ENCODE assay signal across 13 cellular contexts in genomic region chr13:29503041-29503837, GRCh38.
A peak's percentile ranks its signal among the peaks of the same experiment; 100 is the strongest.
DNase-seq lines count a peak whose midpoint lies in the region; ATAC-seq and TF ChIP-seq lines count a peak whose summit lies in the region.
"Had no signal": no experiment of that assay in that cellular context is flagged by ENCODE, and none has a peak within 500 bp of the region (broad histone marks: within the 10 kb centered on the region; RNA-seq: fewer than 3 reads in every experiment).

No MANE protein-coding gene starts in this region.

- no peaks in the 10 kb centered on the region for H3K9me3 Mint-ChIP-seq in activated T-cell treated with anti-CD3 and anti-CD28 coated beads, Interleukin-2, amount 50 U/mL, for 24 hours

- no peaks in the 10 kb centered on the region for H3F3A ChIP-seq in smooth muscle cell (ENCODE audit: low read depth)

- H4K20me1 ChIP-seq in smooth muscle cell (ENCODE audit: low read depth) = peaks cover under 1% of the 10 kb centered on the region

- no peak overlapping the region for H3K4me3 Mint-ChIP-seq in activated T-cell treated with anti-CD3 and anti-CD28 coated beads, Interleukin-2, amount 50 U/mL, for 24 hours

- peak overlapping the region; percentile 72 for H3K4me2 ChIP-seq in smooth muscle cell

- no peak overlapping the region for H3K9ac ChIP-seq in smooth muscle cell (ENCODE audit: low read depth)

- H2AFZ ChIP-seq in smooth muscle cell (ENCODE audit: low read depth) = no peak overlapping the region

- H3K4me3 ChIP-seq in brain microvascular endothelial cell (ENCODE audit: low read depth, low read length) = peak overlapping the region; percentile 22
- H3K4me3 ChIP-seq in iPS-18c (ENCODE audit: insufficient read depth, low read depth, low read length) = peak overlapping the region; percentile 32
- H3K4me3 ChIP-seq in smooth muscle cell = peak overlapping the region; percentile 25
- H3K4me3 ChIP-seq: ascending aorta had no signal

- ATAC-seq in HG02885 (IDR thresholded peaks at IDR 0.05; ENCODE audit: poor library complexity, unreplicated experiment) (no peak), GM19328 (IDR thresholded peaks at IDR 0.05; ENCODE audit: unreplicated experiment) (no peak)

- H3K79me2 ChIP-seq in smooth muscle cell (ENCODE audit: low read depth) = no peaks in the 10 kb centered on the region

- H3K27me3 ChIP-seq in brain microvascular endothelial cell (replicated peaks) (no peaks in the 10 kb centered on the region), smooth muscle cell (ENCODE audit: low read depth) (no peaks in the 10 kb centered on the region)
- H3K27me3 ChIP-seq: ascending aorta had no signal

- H3K27me3 Mint-ChIP-seq in activated T-cell treated with anti-CD3 and anti-CD28 coated beads, Interleukin-2, amount 50 U/mL, for 24 hours = peaks cover 35% of the 10 kb centered on the region

- DNase-seq in activated T-cell treated with anti-CD3 and anti-CD28 coated beads, Interleukin-2, amount 50 U/mL, for 24 hours = no peak
- DNase-seq in activated T-cell treated with anti-CD3 and anti-CD28 coated beads for 4 hours = no peak
- no peak for DNase-seq in brain microvascular endothelial cell
- DNase-seq in smooth muscle cell (lab: John Stamatoyannopoulos, UW; ENCODE audit: unreplicated experiment) = peak; percentile 4
- no peak for DNase-seq in COLO668 (lab: John Stamatoyannopoulos, UW; ENCODE audit: unreplicated experiment)
- DNase-seq: midbrain; NCI-H1048; small intestine; stimulated activated CD8-positive, alpha-beta memory T cell treated with anti-CD3 and anti-CD28 coated beads, Interleukin-4, amount 100 ng/mL, for 48 hours had no signal

- peaks cover 7% of the 10 kb centered on the region for H3K36me3 Mint-ChIP-seq in activated T-cell treated with anti-CD3 and anti-CD28 coated beads, Interleukin-2, amount 50 U/mL, for 24 hours (ENCODE audit: low read depth)

- in situ Hi-C loops in brain microvascular endothelial cell (cut with HindIII; ENCODE audit: low pct_ligation_motif_present, low sequenced_read_pairs) = no loop called here

- H3K4me1 ChIP-seq in smooth muscle cell (ENCODE audit: low read depth) = no peaks in the 10 kb centered on the region

- H3K27ac Mint-ChIP-seq in activated T-cell treated with anti-CD3 and anti-CD28 coated beads, Interleukin-2, amount 50 U/mL, for 24 hours = peak overlapping the region; percentile 22

- peaks cover 2% of the 10 kb centered on the region for H3K4me1 Mint-ChIP-seq in activated T-cell treated with anti-CD3 and anti-CD28 coated beads, Interleukin-2, amount 50 U/mL, for 24 hours (ENCODE audit: low read depth)

- H3K36me3 ChIP-seq in brain microvascular endothelial cell (replicated peaks) (no peaks in the 10 kb centered on the region), smooth muscle cell (ENCODE audit: low read depth) (no peaks in the 10 kb centered on the region)

- no peaks in the 10 kb centered on the region for H3K9me3 ChIP-seq in iPS-18c (ENCODE audit: control insufficient read depth, insufficient read depth, low read length)
- no peaks in the 10 kb centered on the region for H3K9me3 ChIP-seq in smooth muscle cell (replicated peaks; ENCODE audit: low read depth)
- H3K9me3 ChIP-seq: ascending aorta had no signal

- H3K27ac ChIP-seq in brain microvascular endothelial cell (no peak overlapping the region), smooth muscle cell (ENCODE audit: low read depth) (no peak overlapping the region)
- H3K27ac ChIP-seq: ascending aorta had no signal

- 35% methylated on average over 32 of the region's 32 CpGs for WGBS in smooth muscle cell (ENCODE audit: low lambda C conversion rate)

- TF ChIP-seq CTCF in brain microvascular endothelial cell (IDR thresholded peaks at IDR 0.05; ENCODE audit: low read depth, low read length, missing control alignments) = no peak
- TF ChIP-seq CTCF in smooth muscle cell (IDR thresholded peaks at IDR 0.05; ENCODE audit: borderline replicate concordance, insufficient read depth, poor library complexity, severe bottlenecking) = no peak
